In the genomic region with DNA sequence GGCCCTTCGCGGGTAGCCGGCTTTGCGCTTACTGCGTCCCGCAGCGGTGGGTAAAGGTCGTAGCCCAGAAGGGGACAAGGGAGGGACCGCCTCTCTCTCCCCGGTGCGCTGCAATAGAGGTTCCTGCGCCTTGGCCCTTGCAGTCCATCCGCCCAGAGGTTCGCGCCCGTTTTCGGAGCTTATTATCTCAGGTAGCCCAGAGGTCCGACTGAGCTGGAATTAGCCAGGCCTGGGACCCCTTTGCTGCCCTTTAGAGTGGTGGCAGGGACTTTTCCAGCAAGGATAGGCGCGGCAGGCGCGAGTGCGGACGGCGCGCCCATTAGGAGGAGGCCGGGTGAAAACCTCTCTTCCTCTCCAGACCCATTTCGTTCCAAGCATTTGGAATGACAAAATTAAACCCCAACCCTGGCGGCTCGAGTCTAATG, we compare ENCODE assay signal across 1 cellular context.
TF ChIP-seq lines count a peak whose summit lies in the region.

No MANE protein-coding gene starts in this region.

TF ChIP-seq in HepG2, 621 proteins besides CTCF, POLR2A, EP300 and RAD21:
- TF ChIP-seq ZNF253 (CRISPR knock-in tag; IDR thresholded peaks at IDR 0.05; ENCODE audit: borderline replicate concordance) (no peak), CEBPG (CRISPR knock-in tag; IDR thresholded peaks at IDR 0.05) (no peak), EZH2 (conservative IDR thresholded peaks at IDR 0.05; ENCODE audit: low read depth, low read length) (0 out of 2 replicates have a peak, but pooled peaks have one; percentile 16), MZF1 (CRISPR knock-in tag; IDR thresholded peaks at IDR 0.05; ENCODE audit: borderline replicate concordance) (no peak), HNRNPLL (IDR thresholded peaks at IDR 0.05; ENCODE audit: low read depth, low read length, poor library complexity, severe bottlenecking) (peak; percentile 95), ZNF761 (CRISPR knock-in tag; conservative IDR thresholded peaks at IDR 0.05) (no peak)
- TF ChIP-seq, protein P1, sequence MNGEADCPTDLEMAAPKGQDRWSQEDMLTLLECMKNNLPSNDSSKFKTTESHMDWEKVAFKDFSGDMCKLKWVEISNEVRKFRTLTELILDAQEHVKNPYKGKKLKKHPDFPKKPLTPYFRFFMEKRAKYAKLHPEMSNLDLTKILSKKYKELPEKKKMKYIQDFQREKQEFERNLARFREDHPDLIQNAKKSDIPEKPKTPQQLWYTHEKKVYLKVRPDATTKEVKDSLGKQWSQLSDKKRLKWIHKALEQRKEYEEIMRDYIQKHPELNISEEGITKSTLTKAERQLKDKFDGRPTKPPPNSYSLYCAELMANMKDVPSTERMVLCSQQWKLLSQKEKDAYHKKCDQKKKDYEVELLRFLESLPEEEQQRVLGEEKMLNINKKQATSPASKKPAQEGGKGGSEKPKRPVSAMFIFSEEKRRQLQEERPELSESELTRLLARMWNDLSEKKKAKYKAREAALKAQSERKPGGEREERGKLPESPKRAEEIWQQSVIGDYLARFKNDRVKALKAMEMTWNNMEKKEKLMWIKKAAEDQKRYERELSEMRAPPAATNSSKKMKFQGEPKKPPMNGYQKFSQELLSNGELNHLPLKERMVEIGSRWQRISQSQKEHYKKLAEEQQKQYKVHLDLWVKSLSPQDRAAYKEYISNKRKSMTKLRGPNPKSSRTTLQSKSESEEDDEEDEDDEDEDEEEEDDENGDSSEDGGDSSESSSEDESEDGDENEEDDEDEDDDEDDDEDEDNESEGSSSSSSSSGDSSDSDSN (CRISPR knock-in tag; IDR thresholded peaks at IDR 0.05), result 0 out of 2 replicates have a peak, but pooled peaks have one; percentile 3
